8 cellular contexts compared by ENCODE assay signal in genomic region chr4:121462660-121463261, GRCh38.
A peak's percentile ranks its signal among the peaks of the same experiment; 100 is the strongest.
DNase-seq lines count a peak whose midpoint lies in the region; ATAC-seq, FAIRE-seq and TF ChIP-seq lines count a peak whose summit lies in the region.

No MANE protein-coding gene starts in this region.

- peak; percentile 91 for FAIRE-seq in H1 (lab: Jason Lieb, UNC)

- H4K20me1 ChIP-seq in H1 (replicated peaks in 1 of 2; ENCODE audit: control insufficient read depth in 1 of 2, insufficient read depth in 2 of 2, low read length in 2 of 2) = no peaks in the 10 kb centered on the region

- H3K4me1 ChIP-seq in H1 (replicated peaks in 1 of 4; ENCODE audit: control insufficient read depth in 3 of 4, insufficient read depth in 4 of 4, low read length in 3 of 4) (0 out of 7 replicates have a peak, but pooled peaks cover 0 to 2% (median 0%) of the 10 kb centered on the region in 4 experiments), suprapubic skin (no peaks in the 10 kb centered on the region)

- H3K27ac Mint-ChIP-seq in mesothelial cell of epicardium = no peak overlapping the region

- peak overlapping the region; percentile 91; the same call in 1 of the 2 replicates for H2AFZ ChIP-seq in H1 (ENCODE audit: low read length)

- H3K36me3 ChIP-seq in H1 (ENCODE audit: control insufficient read depth in 2 of 4, insufficient read depth in 4 of 4, low read length in 3 of 4) = no peaks in the 10 kb centered on the region
- H3K36me3 ChIP-seq in suprapubic skin = no peaks in the 10 kb centered on the region

- peaks cover 2% of the 10 kb centered on the region for H3K4me1 Mint-ChIP-seq in mesothelial cell of epicardium

- TF ChIP-seq EP300 in Ishikawa (IDR thresholded peaks at IDR 0.05; ENCODE audit: borderline replicate concordance) = no peak
- TF ChIP-seq EP300 in H1 (IDR thresholded peaks at IDR 0.05; ENCODE audit: borderline replicate concordance in 1 of 2, low read depth in 2 of 2, low read length in 2 of 2) = no peak
- TF ChIP-seq EP300 in suprapubic skin (IDR thresholded peaks at IDR 0.05) = no peak

- H2BK12ac ChIP-seq in H1 (ENCODE audit: low read depth, low read length) = no peak overlapping the region

- H3K4me2 ChIP-seq in H1 (ENCODE audit: insufficient read depth in 1 of 2, low read depth in 2 of 2, low read length in 2 of 2) = no peak overlapping the region

- TF ChIP-seq POLR2A in H1 (IDR thresholded peaks at IDR 0.05; ENCODE audit: control extremely low read depth in 1 of 2, low read depth in 2 of 2, low read length in 2 of 2) = no peak
- no peak for TF ChIP-seq POLR2A in suprapubic skin (IDR thresholded peaks at IDR 0.05)

- H4K8ac ChIP-seq in H1 (ENCODE audit: extremely low read depth, insufficient read depth, low read length) = no peak overlapping the region

- H3K4me3 ChIP-seq in H1 (ENCODE audit: extremely low read depth in 1 of 4, insufficient read depth in 2 of 4, low read depth in 3 of 4, low read length in 4 of 4) = no peak overlapping the region
- H3K4me3 ChIP-seq in suprapubic skin = no peak overlapping the region

- H2BK15ac ChIP-seq in H1 (ENCODE audit: low read length) = no peak overlapping the region

- peak; percentile 6 to 43 (median 6) for DNase-seq in stimulated activated CD4-positive, alpha-beta T cell treated with anti-CD3 and anti-CD28 coated beads, Interleukin-12 subunit alpha, Interleukin-12 subunit beta, amount 100 ng/mL, for 48 hours (ENCODE audit: low read depth in 2 of 3, low spot score in 1 of 3)
- no peak for DNase-seq in stimulated activated CD4-positive, alpha-beta T cell treated with anti-CD3 and anti-CD28 coated beads, Interleukin-12 subunit alpha, Interleukin-12 subunit beta, amount 100 ng/mL, for 4 hours
- DNase-seq in SKM-1 treated with dmso at 0.1 percent for 144 hours (lab: John Stamatoyannopoulos, UW; ENCODE audit: unreplicated experiment) (peak; percentile 75), H1 (ENCODE audit: low read depth in 1 of 2, low spot score in 2 of 2) (no peak), mesothelial cell of epicardium (ENCODE audit: low spot score in 2 of 2, unreplicated experiment in 2 of 2) (no peak), suprapubic skin (ENCODE audit: low spot score in 2 of 2) (no peak)

- H3K27ac ChIP-seq in H1 (ENCODE audit: low read depth, low read length) (no peak overlapping the region), suprapubic skin (no peak overlapping the region)

- H3K9me3 Mint-ChIP-seq in mesothelial cell of epicardium = peaks cover 14% of the 10 kb centered on the region

- no peaks in the 10 kb centered on the region for H3K79me1 ChIP-seq in H1 (ENCODE audit: low read depth, low read length)

- no peak overlapping the region for H2BK5ac ChIP-seq in H1 (ENCODE audit: low read depth, low read length)

- no peak overlapping the region for H2AK5ac ChIP-seq in H1 (ENCODE audit: low read depth, low read length)

- H3K27me3 ChIP-seq in H1 (replicated peaks in 1 of 4; ENCODE audit: control insufficient read depth in 3 of 4, extremely low read depth in 1 of 4, insufficient read depth in 3 of 4, low read length in 3 of 4) (no peaks in the 10 kb centered on the region), suprapubic skin (peaks cover 3% of the 10 kb centered on the region)

- POLR2A ChIA-PET in H1 (lab: Charles Lee; ENCODE audit: partially characterized antibody) = no interaction called here

- WGBS in H1 (ENCODE audit: extremely low coverage in 1 of 2, insufficient coverage in 1 of 2, insufficient read length in 1 of 2, insufficient replicate concordance in 2 of 2, low coverage in 1 of 2, low lambda C conversion rate in 2 of 2, missing lambda C conversion rate in 1 of 2), 2 experiments = 52% methylated on average over 5 of the region's 5 CpGs; no CpG with 5 or more reads in 1 of the 2 experiments
- 55% methylated on average over 5 of the region's 5 CpGs for WGBS in suprapubic skin

- H3K36me3 Mint-ChIP-seq in mesothelial cell of epicardium = no peaks in the 10 kb centered on the region

- H3K79me2 ChIP-seq in H1 (ENCODE audit: control insufficient read depth in 1 of 2, insufficient read depth in 2 of 2, low read length in 2 of 2) = no peaks in the 10 kb centered on the region

- no peak overlapping the region for H2BK120ac ChIP-seq in H1 (replicated peaks; ENCODE audit: low read depth, low read length)

- H4K91ac ChIP-seq in H1 (replicated peaks; ENCODE audit: insufficient read length, low read length) = no peak overlapping the region

- TF ChIP-seq CTCF in H1 (IDR thresholded peaks at IDR 0.05; ENCODE audit: control extremely low read depth in 1 of 3, insufficient read depth in 1 of 3, low read depth in 1 of 3, low read length in 3 of 3) (peak in 2 of 3 experiments; percentile 73 to 90; a peak in 3 of 4 replicates), mesothelial cell of epicardium (IDR thresholded peaks at IDR 0.05; ENCODE audit: unreplicated experiment) (peak; percentile 41), suprapubic skin (IDR thresholded peaks at IDR 0.05) (peak in 1 of 2 donors; percentile 47)

- no peak overlapping the region for H3K14ac ChIP-seq in H1 (ENCODE audit: insufficient read length)

- H3K56ac ChIP-seq in H1 (replicated peaks; ENCODE audit: insufficient read length, low read depth, low read length) = no peak overlapping the region

- H4K5ac ChIP-seq in H1 (ENCODE audit: insufficient read length, low read depth, low read length) = no peak overlapping the region

- no peak overlapping the region for H3K23ac ChIP-seq in H1 (ENCODE audit: insufficient read length)

- no peaks in the 10 kb centered on the region for H3K23me2 ChIP-seq in H1 (ENCODE audit: low read depth, low read length)

- H2BK20ac ChIP-seq in H1 (ENCODE audit: low read length) = no peak overlapping the region

- CTCF ChIA-PET in H1 (lab: Charles Lee; ENCODE audit: partially characterized antibody) = interaction anchor here (0.5 to 2.9 kb wide), 51 partner anchors 9 to 1411 kb away, joined by 3 to 18 read pairs (median 4); no protein-coding TSS in a partner anchor

- ATAC-seq in GM21786 (IDR thresholded peaks at IDR 0.05; ENCODE audit: unreplicated experiment) = peak; percentile 94

- H3K9ac ChIP-seq in H1 (replicated peaks in 1 of 4; ENCODE audit: extremely low read depth in 1 of 4, low read depth in 3 of 4, low read length in 3 of 4) = no peak overlapping the region

- TF ChIP-seq RAD21 in Ishikawa (IDR thresholded peaks at IDR 0.05; ENCODE audit: low read depth) = peak; percentile 63
- TF ChIP-seq RAD21 in H1 (IDR thresholded peaks at IDR 0.05 in 1 of 2, conservative IDR thresholded peaks at IDR 0.05 in 1 of 2; ENCODE audit: low read depth in 2 of 2, low read length in 2 of 2) = peak; percentile 63 to 66

- no peak overlapping the region for H3K18ac ChIP-seq in H1 (ENCODE audit: extremely low read depth, low read length)

- H3K4ac ChIP-seq in H1 (replicated peaks; ENCODE audit: insufficient read length, low read depth, low read length) = no peak overlapping the region

- 0 out of 4 replicates have a peak, but pooled peaks cover 0 to 3% of the 10 kb centered on the region in 2 experiments for H3K9me3 ChIP-seq in H1 (ENCODE audit: insufficient read depth in 2 of 2, low read depth in 1 of 2, low read length in 1 of 2)
- H3K9me3 ChIP-seq in suprapubic skin = no peaks in the 10 kb centered on the region

- no peak overlapping the region for H3K4me3 Mint-ChIP-seq in mesothelial cell of epicardium

- peaks cover 18% of the 10 kb centered on the region for H3K27me3 Mint-ChIP-seq in mesothelial cell of epicardium (ENCODE audit: low read depth)

TF ChIP-seq in Ishikawa, 13 proteins besides CTCF, POLR2A, EP300 and RAD21 (continues in another document):
- TF ChIP-seq ZBTB7A (IDR thresholded peaks at IDR 0.05; ENCODE audit: low read depth) (no peak), USF1 (IDR thresholded peaks at IDR 0.05) (no peak), YY1 (IDR thresholded peaks at IDR 0.05; ENCODE audit: low read depth) (no peak), TEAD4 (IDR thresholded peaks at IDR 0.05) (no peak), MAX (IDR thresholded peaks at IDR 0.05) (no peak), CEBPB (IDR thresholded peaks at IDR 0.05) (no peak), EGR1 (IDR thresholded peaks at IDR 0.05) (no peak), CREB1 (IDR thresholded peaks at IDR 0.05; ENCODE audit: low read depth) (no peak), FOXM1 (IDR thresholded peaks at IDR 0.05; ENCODE audit: borderline replicate concordance, low read depth) (no peak), TAF1 (IDR thresholded peaks at IDR 0.05; ENCODE audit: low read depth) (no peak), TCF12 (IDR thresholded peaks at IDR 0.05; ENCODE audit: low read depth) (no peak)

TF ChIP-seq in H1, 55 proteins besides CTCF, POLR2A, EP300 and RAD21 (continues in another document):
- no peak for TF ChIP-seq MAX (IDR thresholded peaks at IDR 0.05)
- TF ChIP-seq RXRA (IDR thresholded peaks at IDR 0.05; ENCODE audit: insufficient read depth, low read depth, low read length) = no peak
- TF ChIP-seq SP2 (IDR thresholded peaks at IDR 0.05; ENCODE audit: low read length) = no peak
- TF ChIP-seq POLR2AphosphoS5 (IDR thresholded peaks at IDR 0.05; ENCODE audit: low read depth, low read length) = no peak
- TF ChIP-seq TAF7 (optimal IDR thresholded peaks at IDR 0.05; ENCODE audit: borderline replicate concordance, low read depth, low read length) = no peak
- no peak for TF ChIP-seq NANOG (IDR thresholded peaks at IDR 0.05; ENCODE audit: insufficient read depth, low read depth, low read length, poor library complexity, severe bottlenecking)
- no peak for TF ChIP-seq FOSL1 (IDR thresholded peaks at IDR 0.05; ENCODE audit: insufficient read depth, low read depth, low read length)
- no peak for TF ChIP-seq EGR1 (IDR thresholded peaks at IDR 0.05; ENCODE audit: borderline replicate concordance, low read depth, low read length)
- TF ChIP-seq E2F6 (IDR thresholded peaks at IDR 0.05) = no peak
- TF ChIP-seq GTF2F1 (IDR thresholded peaks at IDR 0.05; ENCODE audit: borderline replicate concordance, low read depth, low read length) = no peak
- no peak for TF ChIP-seq POU5F1 (IDR thresholded peaks at IDR 0.05; ENCODE audit: low read depth, low read length)
- no peak for TF ChIP-seq TAF1 (IDR thresholded peaks at IDR 0.05; ENCODE audit: low read depth, low read length)
- no peak for TF ChIP-seq SRF (IDR thresholded peaks at IDR 0.05; ENCODE audit: low read depth, low read length)
- TF ChIP-seq GABPA (IDR thresholded peaks at IDR 0.05; ENCODE audit: borderline replicate concordance, insufficient read depth, low read length) = no peak
- TF ChIP-seq TBP (IDR thresholded peaks at IDR 0.05; ENCODE audit: low read depth, low read length) = no peak
- TF ChIP-seq RFX5 (IDR thresholded peaks at IDR 0.05; ENCODE audit: borderline replicate concordance, low read depth, low read length) = no peak

Comparison
In these comparisons a context has a peak if more than half of its experiments do, and no peak if none do; other contexts are left out.
1. DNase-seq: peak in stimulated activated CD4-positive, alpha-beta T cell treated with anti-CD3 and anti-CD28 coated beads, Interleukin-12 subunit alpha, Interleukin-12 subunit beta, amount 100 ng/mL, for 48 hours (3 of 3) and SKM-1 treated with dmso at 0.1 percent for 144 hours (single experiment); none in stimulated activated CD4-positive, alpha-beta T cell treated with anti-CD3 and anti-CD28 coated beads, Interleukin-12 subunit alpha, Interleukin-12 subunit beta, amount 100 ng/mL, for 4 hours (single experiment), H1 (0 of 2), mesothelial cell of epicardium (0 of 2) and suprapubic skin (0 of 2).